In the genomic region with DNA sequence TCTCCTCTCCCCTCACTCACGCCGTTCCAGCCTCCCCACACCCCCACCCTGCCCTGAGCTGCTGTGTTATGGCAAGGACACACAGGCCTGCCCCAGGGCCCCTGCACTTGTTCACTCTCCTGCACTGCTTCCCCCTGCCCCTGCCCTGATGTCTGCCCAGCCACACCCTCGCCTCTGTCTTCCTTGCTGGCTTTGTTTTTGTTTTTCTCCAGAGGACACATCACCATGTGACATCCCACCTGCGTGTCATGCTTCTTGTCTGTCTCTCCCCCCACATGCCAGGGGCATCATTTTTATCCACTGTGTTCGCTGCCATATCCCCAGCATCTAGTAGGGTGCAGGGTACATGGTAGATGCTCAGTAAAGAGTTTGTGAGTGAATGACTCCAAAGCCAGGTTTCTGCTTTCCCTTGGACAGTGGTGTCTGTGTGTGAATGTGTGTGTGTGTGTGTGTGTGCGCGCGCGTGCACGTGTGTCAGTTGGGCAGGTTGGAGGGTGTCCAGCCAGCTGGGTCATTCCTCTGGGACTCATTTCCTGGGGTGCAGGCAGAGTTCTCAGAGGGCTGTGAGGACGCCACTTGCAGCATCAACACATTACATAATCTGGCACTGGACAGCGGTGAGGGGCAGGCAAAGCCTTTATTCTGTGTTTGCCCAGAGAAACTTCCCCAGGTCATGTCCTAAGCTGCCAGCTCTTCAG, we compare ENCODE assay signal across 16 cellular contexts.
DNase-seq lines count a peak whose midpoint lies in the region; ATAC-seq and TF ChIP-seq lines count a peak whose summit lies in the region.
"Had no signal": no experiment of that assay in that cellular context is flagged by ENCODE, and none has a peak within 500 bp of the region (broad histone marks: within the 10 kb centered on the region; RNA-seq: fewer than 3 reads in every experiment).

No MANE protein-coding gene starts in this region.

- no peak overlapping the region for H3K27ac ChIP-seq in aorta (ENCODE audit: low read depth in 1 of 2, low read length in 2 of 2)

- 60 to 62% methylated on average over 12 of the region's 12 CpGs for WGBS in aorta, 2 donors

- TF ChIP-seq CTCF in fibroblast of the aortic adventitia (IDR thresholded peaks at IDR 0.05; ENCODE audit: insufficient read depth, low read length): no peak

- H3K4me3 ChIP-seq in MG63: no peak overlapping the region
- no peak overlapping the region for H3K4me3 ChIP-seq in fibroblast of the aortic adventitia (ENCODE audit: low read depth, low read length)
- no peak overlapping the region for H3K4me3 ChIP-seq in aorta (ENCODE audit: low read length in 2 of 2)
- H3K4me3 ChIP-seq: HAP-1 had no signal

- H3K36me3 ChIP-seq in MG63: no peaks in the 10 kb centered on the region
- no peaks in the 10 kb centered on the region for H3K36me3 ChIP-seq in aorta (ENCODE audit: control insufficient read depth in 1 of 2, insufficient read depth in 2 of 2, low read length in 1 of 2)
- H3K36me3 ChIP-seq: HAP-1 had no signal

- H3K9me3 ChIP-seq in MG63 (no peaks in the 10 kb centered on the region), aorta (ENCODE audit: control insufficient read depth, low read length) (no peaks in the 10 kb centered on the region)
- H3K9me3 ChIP-seq: HAP-1 had no signal

- H3K4me1 ChIP-seq in aorta (ENCODE audit: control insufficient read depth in 1 of 2, insufficient read depth in 2 of 2, low read length in 2 of 2): no peaks in the 10 kb centered on the region

- ATAC-seq in aorta (ENCODE audit: low FRiP score) (no peak), GM21447 (IDR thresholded peaks at IDR 0.05; ENCODE audit: unreplicated experiment) (no peak)
- ATAC-seq: PC-3 had no signal

- H3K27me3 ChIP-seq in MG63: no peaks in the 10 kb centered on the region
- no peaks in the 10 kb centered on the region for H3K27me3 ChIP-seq in aorta (ENCODE audit: control insufficient read depth in 1 of 2, insufficient read depth in 2 of 2, low read length in 1 of 2)

- DNase-seq in MG63 (peak; percentile 23), fibroblast of the aortic adventitia (ENCODE audit: low read depth) (peak; percentile 18), midbrain (lab: John Stamatoyannopoulos, UW) (peak; percentile 9), aorta (peak; percentile 9 to 63), UCSD-AML1 (lab: John Stamatoyannopoulos, UW; ENCODE audit: unreplicated experiment) (no peak), HK-2 (ENCODE audit: unreplicated experiment) (no peak)
- DNase-seq: DMS79 treated with DMSO at 0.1 percent for 48 hours, KG1, NCI-H1417 treated with DMSO at 0.1 percent for 48 hours, NCI-H187 treated with DMSO at 0.1 percent for 48 hours, NCI-H226, NCI-H524, NCI-H82, PC-3 had no signal

- intact Hi-C loops in aorta (cut with DNase I): no loop called here

Comparison
In these comparisons a context has a peak if more than half of its experiments do, and no peak if none do; other contexts are left out.
1. DNase-seq: peak in MG63 (single experiment), fibroblast of the aortic adventitia (single experiment), midbrain (single experiment) and aorta (2 of 2); none in UCSD-AML1 (single experiment) and HK-2 (single experiment).